Comparison of ENCODE assay signal across 25 cellular contexts in genomic region chr20:57754190-57754589, GRCh38. TPM values are rescaled to one million over a fixed set of nuclear protein-coding genes. Genes with fewer than 3 reads are reported as not detected.
DNase-seq lines count a peak whose midpoint lies in the region; ATAC-seq, FAIRE-seq and TF ChIP-seq lines count a peak whose summit lies in the region.
"Had no signal": no experiment of that assay in that cellular context is flagged by ENCODE, and none has a peak within 500 bp of the region (broad histone marks: within the 10 kb centered on the region; RNA-seq: fewer than 3 reads in every experiment).

No MANE protein-coding gene starts in this region.

- intact Hi-C loops in left ventricle myocardium inferior (cut with micrococcal nuclease) = no loop called here

- no peaks in the 10 kb centered on the region for H3K9me3 Mint-ChIP-seq in activated CD8-positive, alpha-beta memory T cell treated with anti-CD3 and anti-CD28 coated beads, Interleukin-2, amount 10 ng/mL, durations not matched to agents 7 days and 5 days (ENCODE audit: low read depth)

- no peak for ATAC-seq in activated CD8-positive, alpha-beta memory T cell treated with anti-CD3 and anti-CD28 coated beads, Interleukin-2, amount 10 ng/mL, durations not matched to agents 7 days and 5 days
- ATAC-seq: A549 had no signal

- H3K36me3 Mint-ChIP-seq in activated CD8-positive, alpha-beta memory T cell treated with anti-CD3 and anti-CD28 coated beads, Interleukin-2, amount 10 ng/mL, durations not matched to agents 7 days and 5 days = no peaks in the 10 kb centered on the region

- H3K4me2 ChIP-seq in trophoblast cell (ENCODE audit: low read length) = no peak overlapping the region
- H3K4me2 ChIP-seq: A549 had no signal

- peak; percentile 95 for FAIRE-seq in HTR-8/SVneo (lab: Jason Lieb, UNC)
- FAIRE-seq: A549, GM12891, GM19239, H1 had no signal

- H3K4me3 ChIP-seq in trophoblast cell (ENCODE audit: low read depth, low read length) = no peak overlapping the region
- no peak overlapping the region for H3K4me3 ChIP-seq in left ventricle myocardium inferior
- H3K4me3 ChIP-seq: A549; BLaER1 treated with 17β-estradiol and CSF1 and Interleukin-3, amounts not matched to agents 10 nM and 100 nM; GM23248 had no signal

- peak overlapping the region; percentile 35 for H2BK12ac ChIP-seq in trophoblast cell (ENCODE audit: low read length)

- H3K27ac ChIP-seq in C4-2B = peak overlapping the region; percentile 96
- H3K27ac ChIP-seq in VCaP = peak overlapping the region; percentile 100
- H3K27ac ChIP-seq in trophoblast cell (ENCODE audit: low read depth, low read length) = no peak overlapping the region
- H3K27ac ChIP-seq in left ventricle myocardium inferior (replicated peaks) = no peak overlapping the region
- H3K27ac ChIP-seq: BLaER1 treated with 17β-estradiol and CSF1 and Interleukin-3, amounts not matched to agents 10 nM and 100 nM; GM23248 had no signal

- H3K18ac ChIP-seq in trophoblast cell (ENCODE audit: low read length) = no peak overlapping the region

- H2BK5ac ChIP-seq in trophoblast cell (ENCODE audit: low read depth, low read length, poor library complexity) = no peak overlapping the region

- H2BK120ac ChIP-seq in trophoblast cell (ENCODE audit: insufficient read depth, low read length, poor library complexity) = no peak overlapping the region

- no peak overlapping the region for H3K14ac ChIP-seq in trophoblast cell (ENCODE audit: low read length)

- no peak overlapping the region for H3K9ac ChIP-seq in trophoblast cell (ENCODE audit: low read length)
- H3K9ac ChIP-seq: BLaER1 treated with 17β-estradiol and CSF1 and Interleukin-3, amounts not matched to agents 10 nM and 100 nM; GM23248 had no signal

- H4K91ac ChIP-seq in trophoblast cell (ENCODE audit: low read depth, low read length) = no peak overlapping the region

- no peak overlapping the region for H3K4me3 Mint-ChIP-seq in activated CD8-positive, alpha-beta memory T cell treated with anti-CD3 and anti-CD28 coated beads, Interleukin-2, amount 10 ng/mL, durations not matched to agents 7 days and 5 days

- H3K79me1 ChIP-seq in trophoblast cell (ENCODE audit: low read length) = peaks cover 2% of the 10 kb centered on the region

- H3K27me3 ChIP-seq in trophoblast cell (ENCODE audit: insufficient read depth, low read length) (no peaks in the 10 kb centered on the region), left ventricle myocardium inferior (ENCODE audit: low read depth) (no peaks in the 10 kb centered on the region)
- H3K27me3 ChIP-seq: BE2C had no signal

- H3K4ac ChIP-seq in trophoblast cell (ENCODE audit: low read depth, low read length) = no peak overlapping the region

- H3K27ac Mint-ChIP-seq in activated CD8-positive, alpha-beta memory T cell treated with anti-CD3 and anti-CD28 coated beads, Interleukin-2, amount 10 ng/mL, durations not matched to agents 7 days and 5 days = no peak overlapping the region
- H3K27ac Mint-ChIP-seq: CD4-positive, alpha-beta memory T cell had no signal

- H3K9me3 ChIP-seq in trophoblast cell (ENCODE audit: insufficient read depth, low read depth, low read length) = no peaks in the 10 kb centered on the region
- peaks cover 10% of the 10 kb centered on the region for H3K9me3 ChIP-seq in left ventricle myocardium inferior (replicated peaks)

- TF ChIP-seq CTCF in C4-2B (conservative IDR thresholded peaks at IDR 0.05) (no peak), VCaP (conservative IDR thresholded peaks at IDR 0.05) (no peak), left ventricle myocardium inferior (IDR thresholded peaks at IDR 0.05; ENCODE audit: borderline replicate concordance) (no peak)

- CTCF ChIA-PET in activated CD8-positive, alpha-beta memory T cell treated with anti-CD3 and anti-CD28 coated beads, Interleukin-2, amount 10 ng/mL, durations not matched to agents 7 days and 5 days (lab: Charles Lee) = no interaction called here

- WGBS in trophoblast cell (ENCODE audit: extremely low coverage, insufficient coverage, insufficient read length) = no CpG with 5 or more reads among the region's 3 CpGs

- no peaks in the 10 kb centered on the region for H3K36me3 ChIP-seq in trophoblast cell (ENCODE audit: control insufficient read depth in 1 of 2, insufficient read depth in 2 of 2, low read length in 2 of 2)
- no peaks in the 10 kb centered on the region for H3K36me3 ChIP-seq in left ventricle myocardium inferior
- H3K36me3 ChIP-seq: BE2C; BLaER1 treated with 17β-estradiol and CSF1 and Interleukin-3, amounts not matched to agents 10 nM and 100 nM had no signal

- H3K27me3 Mint-ChIP-seq in activated CD8-positive, alpha-beta memory T cell treated with anti-CD3 and anti-CD28 coated beads, Interleukin-2, amount 10 ng/mL, durations not matched to agents 7 days and 5 days = peaks cover 35% of the 10 kb centered on the region

- no peak overlapping the region for H2AFZ ChIP-seq in trophoblast cell (ENCODE audit: insufficient read depth, low read length, poor library complexity)
- H2AFZ ChIP-seq: GM23248 had no signal

- H3K23ac ChIP-seq in trophoblast cell (ENCODE audit: low read length) = no peak overlapping the region

- no peak overlapping the region for H4K12ac ChIP-seq in trophoblast cell (ENCODE audit: low read depth, low read length)

- no peaks in the 10 kb centered on the region for H3K79me2 ChIP-seq in trophoblast cell (ENCODE audit: control insufficient read depth, insufficient read depth, low read length, poor library complexity)

- H3K4me1 ChIP-seq in trophoblast cell (ENCODE audit: control insufficient read depth in 1 of 2, insufficient read depth in 2 of 2, low read length in 2 of 2) (peaks cover under 1 to 4% of the 10 kb centered on the region in 2 experiments), left ventricle myocardium inferior (peaks cover 14% of the 10 kb centered on the region)

- DNase-seq in HTR-8/SVneo (ENCODE audit: insufficient read length, low spot score) (no peak), trophoblast cell (no peak), NCI-H526 treated with DMSO at 0.1 percent for 48 hours (lab: John Stamatoyannopoulos, UW) (no peak), left ventricle myocardium inferior (no peak)
- no peak for DNase-seq in activated CD8-positive, alpha-beta memory T cell treated with anti-CD3 and anti-CD28 coated beads, Interleukin-2, amount 10 ng/mL, durations not matched to agents 7 days and 5 days
- DNase-seq in activated CD8-positive, alpha-beta memory T cell treated with anti-CD3 and anti-CD28 coated beads, Interleukin-2, amount 50 U/mL, for 4 hours = no peak
- DNase-seq: 8988T; ACHN; AML-193; BE2C; Calu3; CD4-positive, alpha-beta memory T cell; COR-L47; DMS53; GF-D8; GM23248; H7; HCEC 1CT had no signal

- H4K8ac ChIP-seq in trophoblast cell (ENCODE audit: low read depth, low read length) = no peak overlapping the region

- H2AK5ac ChIP-seq in trophoblast cell (ENCODE audit: low read length) = no peak overlapping the region

- H3K4me1 Mint-ChIP-seq in activated CD8-positive, alpha-beta memory T cell treated with anti-CD3 and anti-CD28 coated beads, Interleukin-2, amount 10 ng/mL, durations not matched to agents 7 days and 5 days = peaks cover 3% of the 10 kb centered on the region

RNA-seq across cellular contexts. Expression of gene PMEPA1, which starts 44.4 kb away (rescaled TPM):
- 43.9 and 46.9 TPM in 2 replicates for polyA plus RNA-seq in trophoblast cell (2013)
- total RNA-seq in activated CD8-positive, alpha-beta memory T cell treated with anti-CD3 and anti-CD28 coated beads, Interleukin-2, amount 10 ng/mL, durations not matched to agents 7 days and 5 days = 1 to 10 TPM in 1 of 2 experiments, under 1 TPM in 1; 0.20 to 1.2 TPM
- total RNA-seq in left ventricle myocardium inferior = 36.4 TPM

Comparison
In these comparisons a context has a peak if more than half of its experiments do, and no peak if none do; other contexts are left out.
1. H3K27ac ChIP-seq: peak in C4-2B (single experiment) and VCaP (single experiment); none in trophoblast cell (single experiment) and left ventricle myocardium inferior (single experiment).
2. RNA of gene PMEPA1, which starts 44.4 kb away (total RNA-seq): 36.4 TPM in left ventricle myocardium inferior (single experiment); 0.20 to 1.2 TPM in activated CD8-positive, alpha-beta memory T cell treated with anti-CD3 and anti-CD28 coated beads, Interleukin-2, amount 10 ng/mL, durations not matched to agents 7 days and 5 days; every median in the first group is over 10 times any median in the second.